ENCODE assay signal across 9 cellular contexts in genomic region chr6:109349419-109349987, GRCh38. TPM values are rescaled to one million over a fixed set of nuclear protein-coding genes. Genes with fewer than 3 reads are reported as not detected.
DNase-seq lines count a peak whose midpoint lies in the region; ATAC-seq and TF ChIP-seq lines count a peak whose summit lies in the region.
"Had no signal": no experiment of that assay in that cellular context is flagged by ENCODE, and none has a peak within 500 bp of the region (broad histone marks: within the 10 kb centered on the region; RNA-seq: fewer than 3 reads in every experiment).

No MANE protein-coding gene starts in this region.

- ATAC-seq in left lobe of liver (peak; percentile 77), HG03045 (IDR thresholded peaks at IDR 0.05; ENCODE audit: unreplicated experiment) (no peak), GM19397 (IDR thresholded peaks at IDR 0.05; ENCODE audit: unreplicated experiment) (no peak), GM18868 (IDR thresholded peaks at IDR 0.05; ENCODE audit: unreplicated experiment) (no peak)

- TF ChIP-seq CTCF in AG09319 (IDR thresholded peaks at IDR 0.05; ENCODE audit: low read depth, low read length) (no peak), astrocyte of the cerebellum (IDR thresholded peaks at IDR 0.05; ENCODE audit: low read depth, low read length, missing control alignments) (no peak)

- in situ Hi-C loops in astrocyte of the cerebellum (cut with HindIII; ENCODE audit: low sequenced_read_pairs): no loop called here

- H3K4me3 ChIP-seq in astrocyte of the cerebellum (ENCODE audit: low read depth, low read length): no peak overlapping the region

- DNase-seq in AG09319 (ENCODE audit: extremely low read depth, low read depth) (peak; percentile 37), NCI-H1092 (lab: John Stamatoyannopoulos, UW) (peak; percentile 69), astrocyte of the cerebellum (ENCODE audit: low read depth) (peak; percentile 9), left lobe of liver (ENCODE audit: low spot score) (no peak), NK-92 (lab: John Stamatoyannopoulos, UW; ENCODE audit: unreplicated experiment) (no peak)
- DNase-seq: activated T-cell treated with anti-CD3 and anti-CD28 coated beads, Interleukin-2, amount 50 U/mL, for 48 hours had no signal

RNA-seq across cellular contexts. Expression of gene CD164, which starts 32.8 kb away (rescaled TPM):
- 130 TPM for total RNA-seq in left lobe of liver

Comparison
In these comparisons a context has a peak if more than half of its experiments do, and no peak if none do; other contexts are left out.
1. DNase-seq: peak in AG09319 (single experiment), NCI-H1092 (single experiment) and astrocyte of the cerebellum (single experiment); none in left lobe of liver (single experiment) and NK-92 (single experiment).